In genomic region chr11:29166306-29166705, GRCh38 we compare ENCODE assay signal across 21 cellular contexts.
A peak's percentile ranks its signal among the peaks of the same experiment; 100 is the strongest.
DNase-seq lines count a peak whose midpoint lies in the region; ATAC-seq, FAIRE-seq and TF ChIP-seq lines count a peak whose summit lies in the region.
"Had no signal": no experiment of that assay in that cellular context is flagged by ENCODE, and none has a peak within 500 bp of the region (broad histone marks: within the 10 kb centered on the region; RNA-seq: fewer than 3 reads in every experiment).

No MANE protein-coding gene starts in this region.

- no peak for DNase-seq in HTR-8/SVneo (ENCODE audit: insufficient read length, low spot score)
- peak; percentile 73 for DNase-seq in NCI-H2171 treated with DMSO at 0.1 percent for 48 hours (lab: John Stamatoyannopoulos, UW)
- peak; percentile 77 for DNase-seq in NCI-H82 treated with DMSO at 0.1 percent for 48 hours (lab: John Stamatoyannopoulos, UW; ENCODE audit: unreplicated experiment)
- DNase-seq in tibial artery: no peak
- DNase-seq in 8988T: no peak
- DNase-seq: AML-193; CD4-positive, alpha-beta T cell; DMS 273 treated with DMSO at 0.1 percent for 48 hours; DMS53; DND-41; EL; GM23248; HCEC 1CT; KG1 had no signal

- peak; percentile 73 for FAIRE-seq in HTR-8/SVneo (lab: Jason Lieb, UNC)
- FAIRE-seq: A549, GM12878, GM19239, H54, HepG2 had no signal

- no peak for TF ChIP-seq CTCF in tibial artery (IDR thresholded peaks at IDR 0.05)

- H3K4me3 ChIP-seq in tibial artery: no peak overlapping the region
- H3K4me3 ChIP-seq: A549, GM12878, GM23248 had no signal

- H3K36me3 ChIP-seq in tibial artery: no peaks in the 10 kb centered on the region

- ATAC-seq in HG03196 (IDR thresholded peaks at IDR 0.05; ENCODE audit: unreplicated experiment): no peak
- ATAC-seq: A549, GM12878, HepG2 had no signal

- intact Hi-C loops in tibial artery (cut with DNase I; ENCODE audit: low total_unique reads): no loop called here

- no peaks in the 10 kb centered on the region for H3K27me3 ChIP-seq in tibial artery

- no peaks in the 10 kb centered on the region for H3K9me3 ChIP-seq in tibial artery

- H3K27ac ChIP-seq in tibial artery: no peak overlapping the region
- H3K27ac ChIP-seq: C4-2B, GM23248 had no signal

- no peaks in the 10 kb centered on the region for H3K4me1 ChIP-seq in tibial artery

Comparison
In these comparisons a context has a peak if more than half of its experiments do, and no peak if none do; other contexts are left out.
1. DNase-seq: peak in NCI-H2171 treated with DMSO at 0.1 percent for 48 hours (single experiment) and NCI-H82 treated with DMSO at 0.1 percent for 48 hours (single experiment); none in HTR-8/SVneo (single experiment), tibial artery (0 of 2) and 8988T (single experiment).